8 cellular contexts compared by ENCODE assay signal in genomic region chr1:88983791-88984552, GRCh38. TPM values are rescaled to one million over a fixed set of nuclear protein-coding genes. Genes with fewer than 3 reads are reported as not detected.
DNase-seq lines count a peak whose midpoint lies in the region; ATAC-seq and TF ChIP-seq lines count a peak whose summit lies in the region.

No MANE protein-coding gene starts in this region.

- peaks cover 28% of the 10 kb centered on the region for H3F3A ChIP-seq in GM23248 (ENCODE audit: insufficient read depth)

- H3K79me2 ChIP-seq in GM23248 (ENCODE audit: insufficient read depth) (peaks cover 94% of the 10 kb centered on the region), trophoblast cell (ENCODE audit: control insufficient read depth, insufficient read depth, low read length, poor library complexity) (peaks cover 2% of the 10 kb centered on the region)

- H3K4me3 Mint-ChIP-seq in activated T-cell treated with anti-CD3 and anti-CD28 coated beads, Interleukin-2, amount 50 U/mL, for 72 hours: peak overlapping the region; percentile 42 to 88

- H4K20me1 ChIP-seq in GM23248 (ENCODE audit: insufficient read depth): no peaks in the 10 kb centered on the region

- H3K9me3 ChIP-seq in GM23248 (ENCODE audit: low read depth) (no peaks in the 10 kb centered on the region), trophoblast cell (ENCODE audit: insufficient read depth, low read depth, low read length) (no peaks in the 10 kb centered on the region)

- no peak overlapping the region for H4K8ac ChIP-seq in trophoblast cell (ENCODE audit: low read depth, low read length)

- H3K36me3 Mint-ChIP-seq in activated T-cell treated with anti-CD3 and anti-CD28 coated beads, Interleukin-2, amount 50 U/mL, for 72 hours (ENCODE audit: insufficient read depth in 2 of 2): peaks cover 31 to 34% of the 10 kb centered on the region in 2 donors

- H3K79me1 ChIP-seq in trophoblast cell (ENCODE audit: low read length): no peaks in the 10 kb centered on the region

- WGBS in GM23248 (ENCODE audit: low coverage in 1 of 2, low lambda C conversion rate in 2 of 2, missing lambda C conversion rate in 2 of 2), 2 experiments: 71 to 72% methylated on average over 17 of the region's 17 CpGs
- WGBS in trophoblast cell (ENCODE audit: extremely low coverage, insufficient coverage, insufficient read length): no CpG with 5 or more reads among the region's 17 CpGs

- peak overlapping the region; percentile 58 for H3K4ac ChIP-seq in trophoblast cell (ENCODE audit: low read depth, low read length)

- H3K9me2 ChIP-seq in GM23248 (ENCODE audit: insufficient read depth): no peaks in the 10 kb centered on the region

- H3K9ac ChIP-seq in GM23248: peak overlapping the region; percentile 17; the same call in 1 of the 2 replicates
- H3K9ac ChIP-seq in trophoblast cell (ENCODE audit: low read length): no peak overlapping the region

- no peaks in the 10 kb centered on the region; the same call in 1 of the 2 replicates for H3K36me3 ChIP-seq in GM23248 (ENCODE audit: low read depth)
- H3K36me3 ChIP-seq in trophoblast cell (ENCODE audit: control insufficient read depth in 1 of 2, insufficient read depth in 2 of 2, low read length in 2 of 2): peaks cover 9 to 10% of the 10 kb centered on the region in 2 experiments

- peak; percentile 71 for TF ChIP-seq CTCF in fibroblast of villous mesenchyme (IDR thresholded peaks at IDR 0.05; ENCODE audit: insufficient read depth, low read depth, low read length)

- H2BK120ac ChIP-seq in trophoblast cell (ENCODE audit: insufficient read depth, low read length, poor library complexity): no peak overlapping the region

- H3K18ac ChIP-seq in trophoblast cell (ENCODE audit: low read length): no peak overlapping the region

- no peak overlapping the region for H4K12ac ChIP-seq in trophoblast cell (ENCODE audit: low read depth, low read length)

- peak; percentile 39 to 52 for ATAC-seq in activated T-cell treated with anti-CD3 and anti-CD28 coated beads, Interleukin-2, amount 50 U/mL, for 72 hours (replicated peaks in 1 of 2)
- no peak for ATAC-seq in GM18873 (IDR thresholded peaks at IDR 0.05; ENCODE audit: low FRiP score, unreplicated experiment)

- H3K4me2 ChIP-seq in GM23248 (ENCODE audit: unreplicated experiment): peak overlapping the region; percentile 8
- no peak overlapping the region for H3K4me2 ChIP-seq in trophoblast cell (ENCODE audit: low read length)

- H3K23ac ChIP-seq in trophoblast cell (ENCODE audit: low read length): no peak overlapping the region

- no peaks in the 10 kb centered on the region for H3K9me3 Mint-ChIP-seq in activated T-cell treated with anti-CD3 and anti-CD28 coated beads, Interleukin-2, amount 50 U/mL, for 72 hours

- H3K27me3 ChIP-seq in GM23248 (replicated peaks; ENCODE audit: insufficient read depth) (no peaks in the 10 kb centered on the region), trophoblast cell (ENCODE audit: insufficient read depth, low read length) (no peaks in the 10 kb centered on the region)

- H3K14ac ChIP-seq in trophoblast cell (ENCODE audit: low read length): no peak overlapping the region

- H2AFZ ChIP-seq in GM23248 (no peak overlapping the region), trophoblast cell (ENCODE audit: insufficient read depth, low read length, poor library complexity) (no peak overlapping the region)

- peak; percentile 55 for DNase-seq in COR-L47 (lab: John Stamatoyannopoulos, UW)
- peak; percentile 71 for DNase-seq in GM23248
- DNase-seq in NCI-H345 (lab: John Stamatoyannopoulos, UW): peak; percentile 63
- no peak for DNase-seq in activated T-cell treated with anti-CD3 and anti-CD28 coated beads, Interleukin-2, amount 50 U/mL, for 72 hours
- DNase-seq in fibroblast of villous mesenchyme (ENCODE audit: low read depth): peak; percentile 79
- peak; percentile 81 to 97 for DNase-seq in trophoblast cell
- no peak for DNase-seq in cortex of kidney (lab: John Stamatoyannopoulos, UW)

- peak overlapping the region; percentile 39; the same call in 1 of the 2 replicates for H3K4me3 ChIP-seq in GM23248
- peak overlapping the region; percentile 19 for H3K4me3 ChIP-seq in fibroblast of villous mesenchyme (ENCODE audit: low read depth, low read length)
- no peak overlapping the region for H3K4me3 ChIP-seq in trophoblast cell (ENCODE audit: low read depth, low read length)

- peaks cover 90% of the 10 kb centered on the region for H3K4me1 Mint-ChIP-seq in activated T-cell treated with anti-CD3 and anti-CD28 coated beads, Interleukin-2, amount 50 U/mL, for 72 hours (ENCODE audit: low read depth)

- peak overlapping the region; percentile 96 for H3K27ac Mint-ChIP-seq in activated T-cell treated with anti-CD3 and anti-CD28 coated beads, Interleukin-2, amount 50 U/mL, for 72 hours

- H3K27ac ChIP-seq in GM23248 (peak overlapping the region; percentile 77), trophoblast cell (ENCODE audit: low read depth, low read length) (no peak overlapping the region)

- H4K91ac ChIP-seq in trophoblast cell (ENCODE audit: low read depth, low read length): no peak overlapping the region

- H2AK5ac ChIP-seq in trophoblast cell (ENCODE audit: low read length): no peak overlapping the region

- in situ Hi-C loops in GM23248 (cut with MboI): no loop called here

- H2BK12ac ChIP-seq in trophoblast cell (ENCODE audit: low read length): no peak overlapping the region

- H3K4me1 ChIP-seq in GM23248 (ENCODE audit: insufficient read depth) (peaks cover 36% of the 10 kb centered on the region), trophoblast cell (ENCODE audit: control insufficient read depth in 1 of 2, insufficient read depth in 2 of 2, low read length in 2 of 2) (peaks cover 0 to 3% of the 10 kb centered on the region in 2 experiments)

- H3K27me3 Mint-ChIP-seq in activated T-cell treated with anti-CD3 and anti-CD28 coated beads, Interleukin-2, amount 50 U/mL, for 72 hours (ENCODE audit: low read depth): no peaks in the 10 kb centered on the region

- H2BK5ac ChIP-seq in trophoblast cell (ENCODE audit: low read depth, low read length, poor library complexity): no peak overlapping the region

RNA-seq across cellular contexts. Expression of gene KYAT3, which starts 8.5 kb away (rescaled TPM):
- total RNA-seq in GM23248 (2014; rRNA removed; shearing (Covaris generic)): 25.3 and 36.5 TPM in 2 replicates
- polyA plus RNA-seq in GM23248 (2016; fragmentation: Nextera tagmentation; extraction: Ambion mirVana): 38.7 and 38.8 TPM in 2 replicates
- 10 to 100 TPM; 47.9 to 71.4 TPM for total RNA-seq in activated T-cell treated with anti-CD3 and anti-CD28 coated beads, Interleukin-2, amount 50 U/mL, for 72 hours
- total RNA-seq in fibroblast of villous mesenchyme: 42.8 and 45.3 TPM in 2 replicates
- polyA plus RNA-seq in trophoblast cell (2013): 29.6 and 30.1 TPM in 2 replicates

RNA-seq across cellular contexts. Expression of gene RBMXL1, which starts 8.5 kb away (rescaled TPM):
- total RNA-seq in GM23248 (2014; rRNA removed; shearing (Covaris generic)): 7.1 and 9.4 TPM in 2 replicates
- polyA plus RNA-seq in GM23248 (2016; fragmentation: Nextera tagmentation; extraction: Ambion mirVana): 8.0 and 8.4 TPM in 2 replicates
- total RNA-seq in activated T-cell treated with anti-CD3 and anti-CD28 coated beads, Interleukin-2, amount 50 U/mL, for 72 hours: 10 to 100 TPM; 18.6 to 32.0 TPM
- 10.3 and 15.1 TPM in 2 replicates for total RNA-seq in fibroblast of villous mesenchyme
- 7.3 and 7.5 TPM in 2 replicates for polyA plus RNA-seq in trophoblast cell (2013)

RNA-seq across cellular contexts. Expression of gene GBP3, which starts 38.7 kb away (rescaled TPM):
- total RNA-seq in GM23248 (2014; rRNA removed; shearing (Covaris generic)): 59.9 and 63.5 TPM in 2 replicates
- 29.9 and 33.1 TPM in 2 replicates for polyA plus RNA-seq in GM23248 (2016; fragmentation: Nextera tagmentation; extraction: Ambion mirVana)
- 1 to 10 TPM; 7.1 to 9.0 TPM for total RNA-seq in activated T-cell treated with anti-CD3 and anti-CD28 coated beads, Interleukin-2, amount 50 U/mL, for 72 hours
- total RNA-seq in fibroblast of villous mesenchyme: 24.8 and 41.0 TPM in 2 replicates
- polyA plus RNA-seq in trophoblast cell (2013): 0.38 and 0.54 TPM in 2 replicates

Comparison
In these comparisons a context has a peak if more than half of its experiments do, and no peak if none do; other contexts are left out.
1. DNase-seq: peak in COR-L47 (single experiment), GM23248 (single experiment), NCI-H345 (single experiment), fibroblast of villous mesenchyme (single experiment) and trophoblast cell (2 of 2); none in activated T-cell treated with anti-CD3 and anti-CD28 coated beads, Interleukin-2, amount 50 U/mL, for 72 hours (0 of 2) and cortex of kidney (single experiment).